ENCODE assay signal across 11 cellular contexts in genomic region chr2:37558622-37559021, GRCh38.
A peak's percentile ranks its signal among the peaks of the same experiment; 100 is the strongest.
DNase-seq lines count a peak whose midpoint lies in the region; ATAC-seq, FAIRE-seq and TF ChIP-seq lines count a peak whose summit lies in the region.
"Had no signal": no experiment of that assay in that cellular context is flagged by ENCODE, and none has a peak within 500 bp of the region (broad histone marks: within the 10 kb centered on the region; RNA-seq: fewer than 3 reads in every experiment).

No MANE protein-coding gene starts in this region.

- peak overlapping the region in 1 of 2 donors; percentile 86 for H3K27ac Mint-ChIP-seq in effector memory CD8-positive, alpha-beta T cell

- peaks cover 0 to 60% (median 12%) of the 10 kb centered on the region in 9 donors for H3K4me1 ChIP-seq in heart right ventricle

- no peaks in the 10 kb centered on the region for H3K36me3 Mint-ChIP-seq in effector memory CD8-positive, alpha-beta T cell (ENCODE audit: insufficient read depth)

- no peak for FAIRE-seq in GM12892 (lab: Jason Lieb, UNC)

- no peak for TF ChIP-seq CTCF in heart right ventricle (IDR thresholded peaks at IDR 0.05)

- H3K4me1 Mint-ChIP-seq in effector memory CD8-positive, alpha-beta T cell (ENCODE audit: low read depth in 2 of 2), result peaks cover 4 to 27% of the 10 kb centered on the region in 2 donors

- ATAC-seq in GM21447 (IDR thresholded peaks at IDR 0.05; ENCODE audit: unreplicated experiment), result peak; percentile 68
- peak; percentile 55 for ATAC-seq in HG03558 (IDR thresholded peaks at IDR 0.05; ENCODE audit: extremely low read depth, unreplicated experiment)
- ATAC-seq in heart right ventricle, result peak in 6 of 8 donors; percentile 43 to 69 (median 56)
- ATAC-seq in effector memory CD8-positive, alpha-beta T cell (replicated peaks), result no peak

- 91 to 98% methylated on average over 1 of the region's 1 CpG for WGBS in heart right ventricle, 2 donors

- H3K36me3 ChIP-seq in heart right ventricle (no peaks in the 10 kb centered on the region), MG63 (no peaks in the 10 kb centered on the region)

- DNase-seq in GM12892 (ENCODE audit: insufficient read length), result no peak
- DNase-seq in heart right ventricle, result peak in 1 of 2 donors; percentile 11
- no peak for DNase-seq in middle frontal gyrus (ENCODE audit: extremely low spot score, low spot score)
- DNase-seq in occipital lobe (lab: John Stamatoyannopoulos, UW), result no peak
- DNase-seq in MG63, result no peak
- no peak for DNase-seq in effector memory CD8-positive, alpha-beta T cell
- DNase-seq: activated CD4-positive, alpha-beta T cell treated with anti-CD3 and anti-CD28 coated beads for 4 hours; dermis blood vessel endothelial cell had no signal

- peak overlapping the region in 1 of 10 donors; percentile 31 for H3K27ac ChIP-seq in heart right ventricle

- no peaks in the 10 kb centered on the region for H3K27me3 ChIP-seq in heart right ventricle
- no peaks in the 10 kb centered on the region for H3K27me3 ChIP-seq in MG63

- H3K9me3 Mint-ChIP-seq in effector memory CD8-positive, alpha-beta T cell, result no peaks in the 10 kb centered on the region

- intact Hi-C loops in heart right ventricle (cut with DNase I), result no loop called here

- TF ChIP-seq POLR2A in GM12892 (IDR thresholded peaks at IDR 0.05; ENCODE audit: low read depth, low read length), result peak; percentile 35; the same call in 1 of the 2 replicates

- H3K4me3 ChIP-seq in heart right ventricle (no peak overlapping the region), MG63 (no peak overlapping the region)
- H3K4me3 ChIP-seq: lung had no signal

- H3K27me3 Mint-ChIP-seq in effector memory CD8-positive, alpha-beta T cell, result no peaks in the 10 kb centered on the region

- no peak overlapping the region for H3K4me3 Mint-ChIP-seq in effector memory CD8-positive, alpha-beta T cell

- H3K9me3 ChIP-seq in heart right ventricle (no peaks in the 10 kb centered on the region), MG63 (no peaks in the 10 kb centered on the region)
